8 cellular contexts compared by ENCODE assay signal in genomic region chr3:32374788-32375595, GRCh38. TPM values are rescaled to one million over a fixed set of nuclear protein-coding genes. Genes with fewer than 3 reads are reported as not detected.
DNase-seq lines count a peak whose midpoint lies in the region; ATAC-seq, FAIRE-seq and TF ChIP-seq lines count a peak whose summit lies in the region.

No MANE protein-coding gene starts in this region.

- no peak overlapping the region for H3K9ac ChIP-seq in keratinocyte (ENCODE audit: control insufficient read depth, extremely low read depth, insufficient read depth, low read length)

- no peaks in the 10 kb centered on the region for H3K36me3 ChIP-seq in keratinocyte (ENCODE audit: control insufficient read depth in 2 of 2, extremely low read depth in 1 of 2, insufficient read depth in 2 of 2, low read length in 2 of 2)

- no peaks in the 10 kb centered on the region for H3K79me2 ChIP-seq in keratinocyte (ENCODE audit: control insufficient read depth, insufficient read depth, low read length)

- H3K4me2 ChIP-seq in keratinocyte (ENCODE audit: control insufficient read depth, extremely low read depth, insufficient read depth, low read depth, low read length), result no peak overlapping the region

- dilution Hi-C loops in keratinocyte (cut with MboI; ENCODE audit: extremely low pct_ligation_motif_present, low sequenced_read_pairs), result no loop called here

- H3K9me1 ChIP-seq in keratinocyte (ENCODE audit: control insufficient read depth, extremely low read depth, insufficient read depth, low read length), result no peaks in the 10 kb centered on the region

- H3K27me3 ChIP-seq in keratinocyte (ENCODE audit: control insufficient read depth, extremely low read depth, insufficient read depth, low read length), result no peaks in the 10 kb centered on the region

- CTCF ChIA-PET in MCF 10A (lab: Yijun Ruan, JAX), result interaction anchor here (0.5 to 4.8 kb wide), 51 partner anchors 8 to 730 kb away, joined by 3 to 108 read pairs (median 4); partner anchors contain the start of gene CMTM7

- intact Hi-C loops in MCF 10A (cut with micrococcal nuclease), result loop anchor here (1.0 to 5.0 kb wide), 4 partner anchors 24 to 287 kb away; partner anchors contain the start of gene CMTM6

- no peak overlapping the region for H3K27ac Mint-ChIP-seq in MCF 10A (ENCODE audit: low read depth, unreplicated experiment)

- no TSS peak for BruUV-seq in MCF 10A (replicated peaks; lab: Mats Ljungman, UMichigan)

- H3K4me3 Mint-ChIP-seq in MCF 10A (ENCODE audit: unreplicated experiment), result no peak overlapping the region

- no peaks in the 10 kb centered on the region for H4K20me1 ChIP-seq in keratinocyte (ENCODE audit: control insufficient read depth, extremely low read depth, insufficient read depth, low read length)

- H2AFZ ChIP-seq in keratinocyte (ENCODE audit: control insufficient read depth, low read length), result peak overlapping the region; percentile 73

- no peaks in the 10 kb centered on the region for H3K4me1 Mint-ChIP-seq in MCF 10A (ENCODE audit: insufficient read depth, unreplicated experiment)

- H3K4me1 ChIP-seq in keratinocyte (ENCODE audit: control insufficient read depth, extremely low read depth, insufficient read depth, low read length), result peaks cover 5% of the 10 kb centered on the region

- peak; percentile 81 for FAIRE-seq in keratinocyte (lab: Jason Lieb, UNC)

- H3K9me3 Mint-ChIP-seq in MCF 10A (ENCODE audit: unreplicated experiment), result no peaks in the 10 kb centered on the region

- POLR2A ChIA-PET in MCF 10A (lab: Yijun Ruan, JAX), result interaction anchor here (0.6 to 1.4 kb wide), 3 partner anchors 16 to 92 kb away, joined by 3 to 5 read pairs (median 3); partner anchors contain the start of gene CMTM7

- ATAC-seq in GM21447 (IDR thresholded peaks at IDR 0.05; ENCODE audit: unreplicated experiment) (peak; percentile 60), HG03565 (IDR thresholded peaks at IDR 0.05; ENCODE audit: unreplicated experiment) (no peak)

- H3K9me3 ChIP-seq in keratinocyte (ENCODE audit: control insufficient read depth, low read depth, low read length), result no peaks in the 10 kb centered on the region

- no peaks in the 10 kb centered on the region for H3K27me3 Mint-ChIP-seq in MCF 10A (ENCODE audit: insufficient read depth, unreplicated experiment)

- in situ Hi-C loops in Caki2 (cut with HindIII; ENCODE audit: low pct_unique_long_range_greater_than_20kb, low sequenced_read_pairs), result no loop called here

- H3K27ac ChIP-seq in keratinocyte (ENCODE audit: control insufficient read depth, insufficient read depth, low read length), result no peak overlapping the region

- H3K4me3 ChIP-seq in keratinocyte (ENCODE audit: control insufficient read depth in 2 of 3, extremely low read depth in 1 of 3, insufficient read depth in 2 of 3, low read depth in 1 of 3, low read length in 3 of 3), result no peak overlapping the region

- peak; percentile 62 for DNase-seq in Caki2 (ENCODE audit: low read depth)
- DNase-seq in MV-4-11 (lab: John Stamatoyannopoulos, UW), result peak; percentile 59
- peak; percentile 19 for DNase-seq in UCSD-AML1 (lab: John Stamatoyannopoulos, UW; ENCODE audit: unreplicated experiment)
- peak; percentile 79 for DNase-seq in MCF 10A (ENCODE audit: unreplicated experiment)
- no peak for DNase-seq in keratinocyte (ENCODE audit: low read depth, low spot score)
- peak; percentile 35 for DNase-seq in stimulated activated CD4-positive, alpha-beta T cell treated with anti-CD3 and anti-CD28 coated beads, Interleukin-4, amount 100 ng/mL, for 4 hours

- no peaks in the 10 kb centered on the region for H3K36me3 Mint-ChIP-seq in MCF 10A (ENCODE audit: insufficient read depth, unreplicated experiment)

- TF ChIP-seq CTCF in MCF 10A (IDR thresholded peaks at IDR 0.05; ENCODE audit: unreplicated experiment) (peak; percentile 71), keratinocyte (optimal IDR thresholded peaks at IDR 0.05 in 1 of 3, IDR thresholded peaks at IDR 0.05 in 1 of 3, conservative IDR thresholded peaks at IDR 0.05 in 1 of 3; ENCODE audit: extremely low read depth in 1 of 3, insufficient read depth in 2 of 3, low read length in 3 of 3) (peak; percentile 17 to 69 (median 60))

RNA-seq across cellular contexts. Expression of gene CMTM7, which starts 16.7 kb away (rescaled TPM):
- total RNA-seq in Caki2 (2014; rRNA removed; shearing (Covaris generic); ENCODE audit: low replicate concordance), result 1.4 and 15.5 TPM in 2 replicates
- total RNA-seq in MCF 10A (2022), result 9.7 and 14.3 TPM in 2 replicates
- 27.3 to 51.8 TPM (median 47.2 TPM) in 3 replicates for polyA plus RNA-seq in keratinocyte
- 3.7 TPM for polyA plus RNA-seq in keratinocyte (2011; ENCODE audit: low read depth)
- 41.5 and 48.3 TPM in 2 replicates for polyA plus RNA-seq in keratinocyte (2011; cell fraction: cytosol; rRNA removed)
- 32.1 and 49.5 TPM in 2 replicates for polyA plus RNA-seq in keratinocyte (2011; cell fraction: nucleus; rRNA removed)
- 17.9 and 37.6 TPM in 2 replicates for polyA plus RNA-seq in keratinocyte (2012; ENCODE audit: low replicate concordance)
- polyA minus RNA-seq in keratinocyte, result 21.9 to 61.9 TPM (median 33.9 TPM) in 3 replicates
- 51.4 TPM for polyA minus RNA-seq in keratinocyte (2011; cell fraction: cytosol; rRNA and poly(A)+ RNA removed)
- 16.2 and 16.3 TPM in 2 replicates for polyA minus RNA-seq in keratinocyte (2011; cell fraction: nucleus; rRNA and poly(A)+ RNA removed)
